ENCODE assay signal across 1 cellular context in the genomic region with DNA sequence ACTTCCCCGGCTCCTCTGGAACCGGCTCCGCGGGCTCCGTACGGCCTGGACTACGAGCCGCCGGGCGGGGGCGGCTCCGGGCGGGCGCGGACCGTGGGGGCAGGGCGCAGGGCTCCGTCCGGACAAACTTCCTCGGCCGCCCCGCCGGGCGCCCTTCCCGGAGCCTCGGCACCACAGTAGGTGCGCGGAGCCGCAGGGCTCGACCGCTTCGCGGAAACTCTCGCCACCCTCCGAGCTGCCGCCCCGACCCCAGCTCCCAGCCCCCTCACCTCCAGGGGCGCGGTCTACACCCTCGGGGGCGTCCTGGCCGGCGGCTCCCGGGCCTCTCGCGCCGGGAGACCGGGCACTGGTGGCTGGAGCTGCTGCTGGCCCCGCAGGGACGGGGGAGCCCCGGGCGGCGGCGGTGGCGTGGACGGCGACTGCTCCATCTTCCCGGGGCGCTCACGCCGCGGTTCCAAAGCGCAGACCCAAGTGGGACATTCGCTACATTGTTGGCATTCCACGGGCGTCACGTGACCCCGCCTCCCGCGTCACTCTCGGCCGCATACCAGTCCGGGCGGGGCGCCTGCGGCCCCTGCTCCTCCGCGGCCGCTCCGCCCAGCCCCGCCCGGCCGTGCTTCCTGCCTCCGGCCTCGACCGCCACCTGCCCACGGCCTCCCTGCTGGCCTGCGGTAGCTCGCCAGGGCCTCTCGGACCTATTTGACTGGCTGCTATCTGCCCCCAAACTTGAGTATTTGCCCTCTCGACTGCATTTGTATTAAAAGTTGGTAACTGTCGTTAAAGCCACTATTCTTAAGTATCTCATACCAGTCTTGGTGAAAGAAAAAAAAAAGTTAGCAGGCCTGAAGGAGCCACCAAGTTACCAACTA.
TF ChIP-seq lines count a peak whose summit lies in the region.

A gene (minus strand): TSS at position 510 of the 869 bp plus-strand sequence. CDS start 15,560 bp downstream, outside the sequence.

TF ChIP-seq in HepG2, 621 proteins besides CTCF, POLR2A, EP300 and RAD21 (continued from another document and continues in another):
- TF ChIP-seq, protein P1, sequence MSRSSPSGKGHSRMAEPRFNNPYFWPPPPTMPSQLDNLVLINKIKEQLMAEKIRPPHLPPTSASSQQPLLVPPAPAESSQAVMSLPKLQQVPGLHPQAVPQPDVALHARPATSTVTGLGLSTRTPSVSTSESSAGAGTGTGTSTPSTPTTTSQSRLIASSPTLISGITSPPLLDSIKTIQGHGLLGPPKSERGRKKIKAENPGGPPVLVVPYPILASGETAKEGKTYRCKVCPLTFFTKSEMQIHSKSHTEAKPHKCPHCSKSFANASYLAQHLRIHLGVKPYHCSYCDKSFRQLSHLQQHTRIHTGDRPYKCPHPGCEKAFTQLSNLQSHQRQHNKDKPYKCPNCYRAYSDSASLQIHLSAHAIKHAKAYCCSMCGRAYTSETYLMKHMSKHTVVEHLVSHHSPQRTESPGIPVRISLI (CRISPR knock-in tag; IDR thresholded peaks at IDR 0.05; ENCODE audit: borderline replicate concordance), result peak; percentile 49; the same call in 1 of the 2 replicates
- TF ChIP-seq, protein P2, sequence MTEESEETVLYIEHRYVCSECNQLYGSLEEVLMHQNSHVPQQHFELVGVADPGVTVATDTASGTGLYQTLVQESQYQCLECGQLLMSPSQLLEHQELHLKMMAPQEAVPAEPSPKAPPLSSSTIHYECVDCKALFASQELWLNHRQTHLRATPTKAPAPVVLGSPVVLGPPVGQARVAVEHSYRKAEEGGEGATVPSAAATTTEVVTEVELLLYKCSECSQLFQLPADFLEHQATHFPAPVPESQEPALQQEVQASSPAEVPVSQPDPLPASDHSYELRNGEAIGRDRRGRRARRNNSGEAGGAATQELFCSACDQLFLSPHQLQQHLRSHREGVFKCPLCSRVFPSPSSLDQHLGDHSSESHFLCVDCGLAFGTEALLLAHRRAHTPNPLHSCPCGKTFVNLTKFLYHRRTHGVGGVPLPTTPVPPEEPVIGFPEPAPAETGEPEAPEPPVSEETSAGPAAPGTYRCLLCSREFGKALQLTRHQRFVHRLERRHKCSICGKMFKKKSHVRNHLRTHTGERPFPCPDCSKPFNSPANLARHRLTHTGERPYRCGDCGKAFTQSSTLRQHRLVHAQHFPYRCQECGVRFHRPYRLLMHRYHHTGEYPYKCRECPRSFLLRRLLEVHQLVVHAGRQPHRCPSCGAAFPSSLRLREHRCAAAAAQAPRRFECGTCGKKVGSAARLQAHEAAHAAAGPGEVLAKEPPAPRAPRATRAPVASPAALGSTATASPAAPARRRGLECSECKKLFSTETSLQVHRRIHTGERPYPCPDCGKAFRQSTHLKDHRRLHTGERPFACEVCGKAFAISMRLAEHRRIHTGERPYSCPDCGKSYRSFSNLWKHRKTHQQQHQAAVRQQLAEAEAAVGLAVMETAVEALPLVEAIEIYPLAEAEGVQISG (CRISPR knock-in tag; IDR thresholded peaks at IDR 0.05), result peak; percentile 65
- TF ChIP-seq, protein P3, sequence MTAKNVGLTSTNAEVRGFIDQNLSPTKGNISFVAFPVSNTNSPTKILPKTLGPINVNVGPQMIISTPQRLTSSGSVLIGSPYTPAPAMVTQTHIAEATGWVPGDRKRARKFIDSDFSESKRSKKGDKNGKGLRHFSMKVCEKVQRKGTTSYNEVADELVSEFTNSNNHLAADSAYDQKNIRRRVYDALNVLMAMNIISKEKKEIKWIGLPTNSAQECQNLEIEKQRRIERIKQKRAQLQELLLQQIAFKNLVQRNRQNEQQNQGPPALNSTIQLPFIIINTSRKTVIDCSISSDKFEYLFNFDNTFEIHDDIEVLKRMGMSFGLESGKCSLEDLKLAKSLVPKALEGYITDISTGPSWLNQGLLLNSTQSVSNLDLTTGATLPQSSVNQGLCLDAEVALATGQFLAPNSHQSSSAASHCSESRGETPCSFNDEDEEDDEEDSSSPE (CRISPR knock-in tag; IDR thresholded peaks at IDR 0.05), result peak; percentile 66; the same call in 1 of the 2 replicates
- TF ChIP-seq, protein P4, sequence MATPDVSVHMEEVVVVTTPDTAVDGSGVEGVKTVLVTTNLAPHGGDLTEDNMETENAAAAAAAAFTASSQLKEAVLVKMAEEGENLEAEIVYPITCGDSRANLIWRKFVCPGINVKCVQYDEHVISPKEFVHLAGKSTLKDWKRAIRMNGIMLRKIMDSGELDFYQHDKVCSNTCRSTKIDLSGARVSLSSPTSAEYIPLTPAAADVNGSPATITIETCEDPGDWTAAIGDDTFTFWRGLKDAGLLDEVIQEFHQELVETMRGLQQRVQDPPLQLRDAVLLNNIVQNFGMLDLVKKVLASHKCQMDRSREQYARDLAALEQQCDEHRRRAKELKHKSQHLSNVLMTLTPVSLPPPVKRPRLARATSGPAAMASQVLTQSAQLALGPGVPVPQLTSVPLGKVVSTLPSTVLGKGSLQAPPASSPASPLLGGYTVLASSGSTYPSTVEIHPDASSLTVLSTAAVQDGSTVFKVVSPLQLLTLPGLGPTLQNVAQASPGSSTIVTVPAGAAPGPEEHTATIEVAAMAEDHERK (CRISPR knock-in tag; IDR thresholded peaks at IDR 0.05; ENCODE audit: low read depth), result no peak
- no peak for TF ChIP-seq CC2D1A (CRISPR knock-in tag; IDR thresholded peaks at IDR 0.05)
- no peak for TF ChIP-seq ZNF549 (CRISPR knock-in tag; IDR thresholded peaks at IDR 0.05)
- TF ChIP-seq, protein P5, sequence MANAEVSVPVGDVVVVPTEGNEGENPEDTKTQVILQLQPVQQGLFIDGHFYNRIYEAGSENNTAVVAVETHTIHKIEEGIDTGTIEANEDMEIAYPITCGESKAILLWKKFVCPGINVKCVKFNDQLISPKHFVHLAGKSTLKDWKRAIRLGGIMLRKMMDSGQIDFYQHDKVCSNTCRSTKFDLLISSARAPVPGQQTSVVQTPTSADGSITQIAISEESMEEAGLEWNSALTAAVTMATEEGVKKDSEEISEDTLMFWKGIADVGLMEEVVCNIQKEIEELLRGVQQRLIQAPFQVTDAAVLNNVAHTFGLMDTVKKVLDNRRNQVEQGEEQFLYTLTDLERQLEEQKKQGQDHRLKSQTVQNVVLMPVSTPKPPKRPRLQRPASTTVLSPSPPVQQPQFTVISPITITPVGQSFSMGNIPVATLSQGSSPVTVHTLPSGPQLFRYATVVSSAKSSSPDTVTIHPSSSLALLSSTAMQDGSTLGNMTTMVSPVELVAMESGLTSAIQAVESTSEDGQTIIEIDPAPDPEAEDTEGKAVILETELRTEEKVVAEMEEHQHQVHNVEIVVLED (CRISPR knock-in tag; IDR thresholded peaks at IDR 0.05; ENCODE audit: borderline replicate concordance), result peak; percentile 68; the same call in 1 of the 2 replicates
- 0 out of 2 replicates have a peak, but pooled peaks have one; percentile 26 for TF ChIP-seq ZSCAN29 (CRISPR knock-in tag; conservative IDR thresholded peaks at IDR 0.05)
- TF ChIP-seq ZNF644 (CRISPR knock-in tag; IDR thresholded peaks at IDR 0.05; ENCODE audit: low read depth), result no peak
- peak; percentile 66 for TF ChIP-seq ZMYM3 (CRISPR knock-in tag; IDR thresholded peaks at IDR 0.05)
- TF ChIP-seq, protein P6, sequence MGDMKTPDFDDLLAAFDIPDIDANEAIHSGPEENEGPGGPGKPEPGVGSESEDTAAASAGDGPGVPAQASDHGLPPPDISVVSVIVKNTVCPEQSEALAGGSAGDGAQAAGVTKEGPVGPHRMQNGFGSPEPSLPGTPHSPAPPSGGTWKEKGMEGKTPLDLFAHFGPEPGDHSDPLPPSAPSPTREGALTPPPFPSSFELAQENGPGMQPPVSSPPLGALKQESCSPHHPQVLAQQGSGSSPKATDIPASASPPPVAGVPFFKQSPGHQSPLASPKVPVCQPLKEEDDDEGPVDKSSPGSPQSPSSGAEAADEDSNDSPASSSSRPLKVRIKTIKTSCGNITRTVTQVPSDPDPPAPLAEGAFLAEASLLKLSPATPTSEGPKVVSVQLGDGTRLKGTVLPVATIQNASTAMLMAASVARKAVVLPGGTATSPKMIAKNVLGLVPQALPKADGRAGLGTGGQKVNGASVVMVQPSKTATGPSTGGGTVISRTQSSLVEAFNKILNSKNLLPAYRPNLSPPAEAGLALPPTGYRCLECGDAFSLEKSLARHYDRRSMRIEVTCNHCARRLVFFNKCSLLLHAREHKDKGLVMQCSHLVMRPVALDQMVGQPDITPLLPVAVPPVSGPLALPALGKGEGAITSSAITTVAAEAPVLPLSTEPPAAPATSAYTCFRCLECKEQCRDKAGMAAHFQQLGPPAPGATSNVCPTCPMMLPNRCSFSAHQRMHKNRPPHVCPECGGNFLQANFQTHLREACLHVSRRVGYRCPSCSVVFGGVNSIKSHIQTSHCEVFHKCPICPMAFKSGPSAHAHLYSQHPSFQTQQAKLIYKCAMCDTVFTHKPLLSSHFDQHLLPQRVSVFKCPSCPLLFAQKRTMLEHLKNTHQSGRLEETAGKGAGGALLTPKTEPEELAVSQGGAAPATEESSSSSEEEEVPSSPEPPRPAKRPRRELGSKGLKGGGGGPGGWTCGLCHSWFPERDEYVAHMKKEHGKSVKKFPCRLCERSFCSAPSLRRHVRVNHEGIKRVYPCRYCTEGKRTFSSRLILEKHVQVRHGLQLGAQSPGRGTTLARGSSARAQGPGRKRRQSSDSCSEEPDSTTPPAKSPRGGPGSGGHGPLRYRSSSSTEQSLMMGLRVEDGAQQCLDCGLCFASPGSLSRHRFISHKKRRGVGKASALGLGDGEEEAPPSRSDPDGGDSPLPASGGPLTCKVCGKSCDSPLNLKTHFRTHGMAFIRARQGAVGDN (CRISPR knock-in tag; IDR thresholded peaks at IDR 0.05), result peak; percentile 93
- TF ChIP-seq ZMYM2 (CRISPR knock-in tag; IDR thresholded peaks at IDR 0.05), result peak; percentile 36; the same call in 1 of the 2 replicates
- peak; percentile 54; the same call in 1 of the 2 replicates for TF ChIP-seq ISL2 (CRISPR knock-in tag; IDR thresholded peaks at IDR 0.05)
- peak; percentile 82 for TF ChIP-seq HDAC1 (CRISPR knock-in tag; IDR thresholded peaks at IDR 0.05)
- TF ChIP-seq, protein P7, sequence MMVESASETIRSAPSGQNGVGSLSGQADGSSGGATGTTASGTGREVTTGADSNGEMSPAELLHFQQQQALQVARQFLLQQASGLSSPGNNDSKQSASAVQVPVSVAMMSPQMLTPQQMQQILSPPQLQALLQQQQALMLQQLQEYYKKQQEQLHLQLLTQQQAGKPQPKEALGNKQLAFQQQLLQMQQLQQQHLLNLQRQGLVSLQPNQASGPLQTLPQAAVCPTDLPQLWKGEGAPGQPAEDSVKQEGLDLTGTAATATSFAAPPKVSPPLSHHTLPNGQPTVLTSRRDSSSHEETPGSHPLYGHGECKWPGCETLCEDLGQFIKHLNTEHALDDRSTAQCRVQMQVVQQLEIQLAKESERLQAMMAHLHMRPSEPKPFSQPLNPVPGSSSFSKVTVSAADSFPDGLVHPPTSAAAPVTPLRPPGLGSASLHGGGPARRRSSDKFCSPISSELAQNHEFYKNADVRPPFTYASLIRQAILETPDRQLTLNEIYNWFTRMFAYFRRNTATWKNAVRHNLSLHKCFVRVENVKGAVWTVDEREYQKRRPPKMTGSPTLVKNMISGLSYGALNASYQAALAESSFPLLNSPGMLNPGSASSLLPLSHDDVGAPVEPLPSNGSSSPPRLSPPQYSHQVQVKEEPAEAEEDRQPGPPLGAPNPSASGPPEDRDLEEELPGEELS (CRISPR knock-in tag; IDR thresholded peaks at IDR 0.05), result peak; percentile 56; the same call in 1 of the 2 replicates
- no peak for TF ChIP-seq GZF1 (CRISPR knock-in tag; IDR thresholded peaks at IDR 0.05)
- TF ChIP-seq MTA1 (CRISPR knock-in tag; IDR thresholded peaks at IDR 0.05; ENCODE audit: borderline replicate concordance), result peak; percentile 47; the same call in 1 of the 2 replicates
- TF ChIP-seq, protein P8, sequence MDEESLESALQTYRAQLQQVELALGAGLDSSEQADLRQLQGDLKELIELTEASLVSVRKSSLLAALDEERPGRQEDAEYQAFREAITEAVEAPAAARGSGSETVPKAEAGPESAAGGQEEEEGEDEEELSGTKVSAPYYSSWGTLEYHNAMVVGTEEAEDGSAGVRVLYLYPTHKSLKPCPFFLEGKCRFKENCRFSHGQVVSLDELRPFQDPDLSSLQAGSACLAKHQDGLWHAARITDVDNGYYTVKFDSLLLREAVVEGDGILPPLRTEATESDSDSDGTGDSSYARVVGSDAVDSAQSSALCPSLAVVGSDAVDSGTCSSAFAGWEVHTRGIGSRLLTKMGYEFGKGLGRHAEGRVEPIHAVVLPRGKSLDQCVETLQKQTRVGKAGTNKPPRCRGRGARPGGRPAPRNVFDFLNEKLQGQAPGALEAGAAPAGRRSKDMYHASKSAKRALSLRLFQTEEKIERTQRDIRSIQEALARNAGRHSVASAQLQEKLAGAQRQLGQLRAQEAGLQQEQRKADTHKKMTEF (CRISPR knock-in tag; IDR thresholded peaks at IDR 0.05), result peak; percentile 70
- peak; percentile 40; the same call in 1 of the 2 replicates for TF ChIP-seq BCL6 (CRISPR knock-in tag; IDR thresholded peaks at IDR 0.05)
- no peak for TF ChIP-seq ZNF468 (CRISPR knock-in tag; IDR thresholded peaks at IDR 0.05)
- no peak for TF ChIP-seq ZNF33B (CRISPR knock-in tag; IDR thresholded peaks at IDR 0.05)
- TF ChIP-seq HDAC2 (CRISPR knock-in tag; IDR thresholded peaks at IDR 0.05), result peak; percentile 35; the same call in 1 of the 2 replicates
- TF ChIP-seq, protein P9, sequence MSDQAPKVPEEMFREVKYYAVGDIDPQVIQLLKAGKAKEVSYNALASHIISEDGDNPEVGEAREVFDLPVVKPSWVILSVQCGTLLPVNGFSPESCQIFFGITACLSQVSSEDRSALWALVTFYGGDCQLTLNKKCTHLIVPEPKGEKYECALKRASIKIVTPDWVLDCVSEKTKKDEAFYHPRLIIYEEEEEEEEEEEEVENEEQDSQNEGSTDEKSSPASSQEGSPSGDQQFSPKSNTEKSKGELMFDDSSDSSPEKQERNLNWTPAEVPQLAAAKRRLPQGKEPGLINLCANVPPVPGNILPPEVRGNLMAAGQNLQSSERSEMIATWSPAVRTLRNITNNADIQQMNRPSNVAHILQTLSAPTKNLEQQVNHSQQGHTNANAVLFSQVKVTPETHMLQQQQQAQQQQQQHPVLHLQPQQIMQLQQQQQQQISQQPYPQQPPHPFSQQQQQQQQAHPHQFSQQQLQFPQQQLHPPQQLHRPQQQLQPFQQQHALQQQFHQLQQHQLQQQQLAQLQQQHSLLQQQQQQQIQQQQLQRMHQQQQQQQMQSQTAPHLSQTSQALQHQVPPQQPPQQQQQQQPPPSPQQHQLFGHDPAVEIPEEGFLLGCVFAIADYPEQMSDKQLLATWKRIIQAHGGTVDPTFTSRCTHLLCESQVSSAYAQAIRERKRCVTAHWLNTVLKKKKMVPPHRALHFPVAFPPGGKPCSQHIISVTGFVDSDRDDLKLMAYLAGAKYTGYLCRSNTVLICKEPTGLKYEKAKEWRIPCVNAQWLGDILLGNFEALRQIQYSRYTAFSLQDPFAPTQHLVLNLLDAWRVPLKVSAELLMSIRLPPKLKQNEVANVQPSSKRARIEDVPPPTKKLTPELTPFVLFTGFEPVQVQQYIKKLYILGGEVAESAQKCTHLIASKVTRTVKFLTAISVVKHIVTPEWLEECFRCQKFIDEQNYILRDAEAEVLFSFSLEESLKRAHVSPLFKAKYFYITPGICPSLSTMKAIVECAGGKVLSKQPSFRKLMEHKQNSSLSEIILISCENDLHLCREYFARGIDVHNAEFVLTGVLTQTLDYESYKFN (CRISPR knock-in tag; conservative IDR thresholded peaks at IDR 0.05), result peak; percentile 71; the same call in 1 of the 2 replicates
- TF ChIP-seq, protein P10, sequence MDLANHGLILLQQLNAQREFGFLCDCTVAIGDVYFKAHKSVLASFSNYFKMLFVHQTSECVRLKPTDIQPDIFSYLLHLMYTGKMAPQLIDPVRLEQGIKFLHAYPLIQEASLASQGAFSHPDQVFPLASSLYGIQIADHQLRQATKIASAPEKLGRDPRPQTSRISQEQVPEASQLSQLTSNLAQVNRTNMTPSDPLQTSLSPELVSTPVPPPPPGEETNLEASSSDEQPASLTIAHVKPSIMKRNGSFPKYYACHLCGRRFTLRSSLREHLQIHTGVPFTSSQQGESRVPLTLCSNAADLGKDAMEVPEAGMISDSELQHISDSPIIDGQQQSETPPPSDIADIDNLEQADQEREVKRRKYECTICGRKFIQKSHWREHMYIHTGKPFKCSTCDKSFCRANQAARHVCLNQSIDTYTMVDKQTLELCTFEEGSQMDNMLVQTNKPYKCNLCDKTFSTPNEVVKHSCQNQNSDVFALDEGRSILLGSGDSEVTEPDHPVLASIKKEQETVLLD (CRISPR knock-in tag; IDR thresholded peaks at IDR 0.05; ENCODE audit: low read depth), result peak; percentile 70; the same call in 1 of the 2 replicates
